In genomic region chr14:54866588-54866987, GRCh38 we compare ENCODE assay signal across 1 cellular context.
TF ChIP-seq lines count a peak whose summit lies in the region.

No MANE protein-coding gene starts in this region.

TF ChIP-seq in GM12878, 131 proteins besides CTCF, POLR2A, EP300 and RAD21 (continued from another document):
- TF ChIP-seq YBX1 (IDR thresholded peaks at IDR 0.05) (no peak), RELB (IDR thresholded peaks at IDR 0.05; ENCODE audit: low read depth) (no peak), MEF2B (IDR thresholded peaks at IDR 0.05; ENCODE audit: partially characterized antibody, poor library complexity, severe bottlenecking) (no peak), IKZF2 (IDR thresholded peaks at IDR 0.05) (no peak), RCOR1 (conservative IDR thresholded peaks at IDR 0.05; ENCODE audit: low read depth, low read length) (no peak)
